In genomic region chr10:22988581-22989360, GRCh38 we compare ENCODE assay signal across 8 cellular contexts.
DNase-seq lines count a peak whose midpoint lies in the region; ATAC-seq and TF ChIP-seq lines count a peak whose summit lies in the region.

No MANE protein-coding gene starts in this region.

- H3K4me3 ChIP-seq in right atrium auricular region = no peak overlapping the region
- no peak overlapping the region for H3K4me3 ChIP-seq in sigmoid colon

- 2 to 7% methylated on average over 12 of the region's 12 CpGs for WGBS in sigmoid colon, 2 donors

- DNase-seq in AML-193 (lab: John Stamatoyannopoulos, UW) (peak; percentile 58 to 63), NCI-H1105 treated with DMSO at 0.1 percent for 48 hours (lab: John Stamatoyannopoulos, UW) (peak; percentile 60), T-helper 1 cell (peak in 4 of 5 donors; percentile 40 to 71 (median 58)), amygdala (lab: John Stamatoyannopoulos, UW) (peak in 34 of 56 donors; percentile 2 to 81 (median 24)), right atrium auricular region (ENCODE audit: low spot score) (peak; percentile 69), sigmoid colon (peak; percentile 73)

- H3K27me3 ChIP-seq in right atrium auricular region (no peaks in the 10 kb centered on the region), sigmoid colon (no peaks in the 10 kb centered on the region)

- H3K36me3 ChIP-seq in right atrium auricular region (no peaks in the 10 kb centered on the region), sigmoid colon (no peaks in the 10 kb centered on the region)

- ATAC-seq in GM21447 (IDR thresholded peaks at IDR 0.05; ENCODE audit: unreplicated experiment) (peak; percentile 55), GM21717 (IDR thresholded peaks at IDR 0.05; ENCODE audit: unreplicated experiment) (no peak)

- H3K27ac ChIP-seq in right atrium auricular region (no peak overlapping the region), sigmoid colon (no peak overlapping the region)

- intact Hi-C loops in sigmoid colon (cut with DNase I) = loop anchor here (2.0 to 10.0 kb wide), 9 partner anchors 79 to 1491 kb away; partner anchors contain the start of genes COMMD3, DNAJC1, PIP4K2A and SPAG6

- no peaks in the 10 kb centered on the region for H3K4me1 ChIP-seq in right atrium auricular region
- peaks cover 0 to 11% (median 4%) of the 10 kb centered on the region in 4 donors for H3K4me1 ChIP-seq in sigmoid colon

- TF ChIP-seq EP300 in sigmoid colon (IDR thresholded peaks at IDR 0.05) = no peak

- no peak for TF ChIP-seq POLR2A in sigmoid colon (IDR thresholded peaks at IDR 0.05)

- TF ChIP-seq CTCF in right atrium auricular region (IDR thresholded peaks at IDR 0.05) (peak; percentile 82 to 91), sigmoid colon (IDR thresholded peaks at IDR 0.05) (peak; percentile 78 to 89 (median 85))

- H3K9me3 ChIP-seq in right atrium auricular region (no peaks in the 10 kb centered on the region), sigmoid colon (no peaks in the 10 kb centered on the region)
